Comparison of ENCODE assay signal across 10 cellular contexts in genomic region chr6:49453221-49453620, GRCh38. TPM values are rescaled to one million over a fixed set of nuclear protein-coding genes. Genes with fewer than 3 reads are reported as not detected.
DNase-seq lines count a peak whose midpoint lies in the region; ATAC-seq and TF ChIP-seq lines count a peak whose summit lies in the region.
"Had no signal": no experiment of that assay in that cellular context is flagged by ENCODE, and none has a peak within 500 bp of the region (broad histone marks: within the 10 kb centered on the region; RNA-seq: fewer than 3 reads in every experiment).

No MANE protein-coding gene starts in this region.

- no peak overlapping the region for H3K27ac ChIP-seq in CD8-positive, alpha-beta T cell (ENCODE audit: low read depth, low read length)
- H3K27ac ChIP-seq in lower lobe of right lung (no peak overlapping the region), adrenal gland (no peak overlapping the region)

- peaks cover 60% of the 10 kb centered on the region for H3K36me3 Mint-ChIP-seq in CD8-positive, alpha-beta T cell
- H3K36me3 Mint-ChIP-seq in naive thymus-derived CD8-positive, alpha-beta T cell: peaks cover 0 to 65% (median 14%) of the 10 kb centered on the region in 3 donors

- no peak for DNase-seq in CD8-positive, alpha-beta T cell
- peak; percentile 20 for DNase-seq in HT-29 (ENCODE audit: low spot score)
- peak; percentile 10 for DNase-seq in astrocyte of the spinal cord (ENCODE audit: low read depth, low spot score)
- DNase-seq in lower lobe of right lung: no peak
- DNase-seq in naive thymus-derived CD8-positive, alpha-beta T cell: no peak
- no peak for DNase-seq in adrenal gland
- DNase-seq: activated effector memory CD4-positive, alpha-beta T cell treated with Interleukin-2 at 50 U/mL for 16 hours; nucleus accumbens had no signal

- CTCF ChIA-PET in CD8-positive, alpha-beta T cell (lab: Charles Lee): no interaction called here

- H3K9me3 Mint-ChIP-seq in CD8-positive, alpha-beta T cell: no peaks in the 10 kb centered on the region
- H3K9me3 Mint-ChIP-seq in naive thymus-derived CD8-positive, alpha-beta T cell: no peaks in the 10 kb centered on the region

- H3K4me3 ChIP-seq in CD8-positive, alpha-beta T cell (ENCODE audit: low read depth, low read length): no peak overlapping the region
- H3K4me3 ChIP-seq in astrocyte of the spinal cord (ENCODE audit: low read depth, low read length): no peak overlapping the region
- H3K4me3 ChIP-seq in lower lobe of right lung: no peak overlapping the region
- H3K4me3 ChIP-seq in adrenal gland: no peak overlapping the region

- in situ Hi-C loops in astrocyte of the spinal cord (cut with HindIII; ENCODE audit: low sequenced_read_pairs): no loop called here

- no peaks in the 10 kb centered on the region for H3K9me3 ChIP-seq in CD8-positive, alpha-beta T cell (ENCODE audit: low read length)
- H3K9me3 ChIP-seq in lower lobe of right lung: no peaks in the 10 kb centered on the region
- H3K9me3 ChIP-seq in adrenal gland (replicated peaks in 1 of 3): no peaks in the 10 kb centered on the region

- intact Hi-C loops in CD8-positive, alpha-beta T cell (cut with DNase I, micrococcal nuclease): no loop called here
- intact Hi-C loops in lower lobe of right lung (cut with DNase I) (no loop called here), adrenal gland (cut with DNase I) (no loop called here)

- no peak overlapping the region for H3K4me3 Mint-ChIP-seq in CD8-positive, alpha-beta T cell
- no peak overlapping the region for H3K4me3 Mint-ChIP-seq in naive thymus-derived CD8-positive, alpha-beta T cell

- TF ChIP-seq CTCF in CD8-positive, alpha-beta T cell (IDR thresholded peaks at IDR 0.05): peak; percentile 48
- peak; percentile 35 for TF ChIP-seq CTCF in astrocyte of the spinal cord (IDR thresholded peaks at IDR 0.05; ENCODE audit: low read depth, low read length)
- TF ChIP-seq CTCF in lower lobe of right lung (IDR thresholded peaks at IDR 0.05): peak; percentile 27
- peak in 2 of 6 experiments; percentile 24 to 40 for TF ChIP-seq CTCF in adrenal gland (IDR thresholded peaks at IDR 0.05)

- POLR2A ChIA-PET in CD8-positive, alpha-beta T cell (lab: Charles Lee): no interaction called here
- POLR2A ChIA-PET in naive thymus-derived CD8-positive, alpha-beta T cell (lab: Charles Lee): no interaction called here

- no peak for ATAC-seq in CD8-positive, alpha-beta T cell
- ATAC-seq in lower lobe of right lung (peak in 1 of 2 donors; percentile 54), GM21576 (IDR thresholded peaks at IDR 0.05; ENCODE audit: unreplicated experiment) (no peak), GM19452 (IDR thresholded peaks at IDR 0.05; ENCODE audit: unreplicated experiment) (no peak)
- ATAC-seq in naive thymus-derived CD8-positive, alpha-beta T cell: no peak

- 93 to 97% (median 95%) methylated on average over 2 of the region's 2 CpGs for WGBS in adrenal gland, 4 donors

- peaks cover 9% of the 10 kb centered on the region for H3K4me1 Mint-ChIP-seq in CD8-positive, alpha-beta T cell (ENCODE audit: low read depth)
- peaks cover 0 to 7% (median 1%) of the 10 kb centered on the region in 4 donors for H3K4me1 Mint-ChIP-seq in naive thymus-derived CD8-positive, alpha-beta T cell

- no peaks in the 10 kb centered on the region for H3K4me1 ChIP-seq in CD8-positive, alpha-beta T cell (ENCODE audit: insufficient read depth, low read length)
- H3K4me1 ChIP-seq in lower lobe of right lung (no peaks in the 10 kb centered on the region), adrenal gland (replicated peaks in 1 of 2) (no peaks in the 10 kb centered on the region)

- H3K27me3 Mint-ChIP-seq in CD8-positive, alpha-beta T cell (ENCODE audit: low read depth): no peaks in the 10 kb centered on the region
- no peaks in the 10 kb centered on the region for H3K27me3 Mint-ChIP-seq in naive thymus-derived CD8-positive, alpha-beta T cell

- no peak for TF ChIP-seq POLR2A in adrenal gland (IDR thresholded peaks at IDR 0.05)

- peaks cover 14% of the 10 kb centered on the region for H3K36me3 ChIP-seq in CD8-positive, alpha-beta T cell (ENCODE audit: insufficient read depth, low read length)
- H3K36me3 ChIP-seq in lower lobe of right lung: peaks cover 90% of the 10 kb centered on the region
- H3K36me3 ChIP-seq in adrenal gland (replicated peaks in 1 of 2): peaks cover 0 to 31% of the 10 kb centered on the region in 2 donors

- no peaks in the 10 kb centered on the region for H3K27me3 ChIP-seq in CD8-positive, alpha-beta T cell (ENCODE audit: insufficient read depth, low read length)
- H3K27me3 ChIP-seq in lower lobe of right lung (ENCODE audit: low read depth) (no peaks in the 10 kb centered on the region), adrenal gland (no peaks in the 10 kb centered on the region)

- H3K27ac Mint-ChIP-seq in CD8-positive, alpha-beta T cell: no peak overlapping the region
- no peak overlapping the region for H3K27ac Mint-ChIP-seq in naive thymus-derived CD8-positive, alpha-beta T cell

RNA-seq across cellular contexts. Expression of gene MMUT, which starts 9.8 kb away (rescaled TPM):
- total RNA-seq in CD8-positive, alpha-beta T cell: 1 to 10 TPM; 5.8 to 6.2 TPM
- 3.8 and 4.4 TPM in 2 replicates for total RNA-seq in HT-29 (2014; rRNA removed; shearing (Covaris generic))
- total RNA-seq in lower lobe of right lung (21.9 TPM), adrenal gland (10 to 100 TPM; 12.0 to 51.9 (median 26.0) TPM)
- total RNA-seq in naive thymus-derived CD8-positive, alpha-beta T cell: 10 to 100 TPM; 12.3 to 14.1 TPM
- polyA plus RNA-seq in naive thymus-derived CD8-positive, alpha-beta T cell: 10 to 100 TPM in 1 of 3 donors, 1 to 10 TPM in 2; 9.1 to 11.3 (median 9.5) TPM
- 10 to 100 TPM in 2 of 3 donors, 1 to 10 TPM in 1; 7.6 to 56.8 (median 12.4) TPM for polyA plus RNA-seq in adrenal gland

RNA-seq across cellular contexts. Expression of gene CENPQ, which starts 9.9 kb away (rescaled TPM):
- total RNA-seq in CD8-positive, alpha-beta T cell: under 1 TPM; 0.35 to 0.58 TPM
- 3.3 and 3.5 TPM in 2 replicates for total RNA-seq in HT-29 (2014; rRNA removed; shearing (Covaris generic))
- total RNA-seq in lower lobe of right lung: 4.3 TPM
- 1 to 10 TPM; 5.2 to 5.4 TPM for total RNA-seq in naive thymus-derived CD8-positive, alpha-beta T cell
- 1 to 10 TPM; 3.6 to 6.1 (median 4.9) TPM for polyA plus RNA-seq in naive thymus-derived CD8-positive, alpha-beta T cell
- 1 to 10 TPM; 1.7 to 4.4 (median 3.9) TPM for total RNA-seq in adrenal gland
- 1 to 10 TPM; 2.8 to 5.9 (median 3.1) TPM for polyA plus RNA-seq in adrenal gland

RNA-seq across cellular contexts. Expression of gene GLYATL3, which starts 46.5 kb away (rescaled TPM):
- total RNA-seq in CD8-positive, alpha-beta T cell: not detected
- not detected in 2 replicates for total RNA-seq in HT-29 (2014; rRNA removed; shearing (Covaris generic))
- total RNA-seq in lower lobe of right lung: not detected
- not detected for total RNA-seq in naive thymus-derived CD8-positive, alpha-beta T cell
- polyA plus RNA-seq in naive thymus-derived CD8-positive, alpha-beta T cell: not detected
- total RNA-seq in adrenal gland: not detected
- polyA plus RNA-seq in adrenal gland: not detected

Comparison
In these comparisons a context has a peak if more than half of its experiments do, and no peak if none do; other contexts are left out.
1. DNase-seq: peak in HT-29 (single experiment) and astrocyte of the spinal cord (single experiment); none in CD8-positive, alpha-beta T cell (0 of 7), lower lobe of right lung (single experiment), naive thymus-derived CD8-positive, alpha-beta T cell (0 of 10) and adrenal gland (0 of 7).